In the genomic region with DNA sequence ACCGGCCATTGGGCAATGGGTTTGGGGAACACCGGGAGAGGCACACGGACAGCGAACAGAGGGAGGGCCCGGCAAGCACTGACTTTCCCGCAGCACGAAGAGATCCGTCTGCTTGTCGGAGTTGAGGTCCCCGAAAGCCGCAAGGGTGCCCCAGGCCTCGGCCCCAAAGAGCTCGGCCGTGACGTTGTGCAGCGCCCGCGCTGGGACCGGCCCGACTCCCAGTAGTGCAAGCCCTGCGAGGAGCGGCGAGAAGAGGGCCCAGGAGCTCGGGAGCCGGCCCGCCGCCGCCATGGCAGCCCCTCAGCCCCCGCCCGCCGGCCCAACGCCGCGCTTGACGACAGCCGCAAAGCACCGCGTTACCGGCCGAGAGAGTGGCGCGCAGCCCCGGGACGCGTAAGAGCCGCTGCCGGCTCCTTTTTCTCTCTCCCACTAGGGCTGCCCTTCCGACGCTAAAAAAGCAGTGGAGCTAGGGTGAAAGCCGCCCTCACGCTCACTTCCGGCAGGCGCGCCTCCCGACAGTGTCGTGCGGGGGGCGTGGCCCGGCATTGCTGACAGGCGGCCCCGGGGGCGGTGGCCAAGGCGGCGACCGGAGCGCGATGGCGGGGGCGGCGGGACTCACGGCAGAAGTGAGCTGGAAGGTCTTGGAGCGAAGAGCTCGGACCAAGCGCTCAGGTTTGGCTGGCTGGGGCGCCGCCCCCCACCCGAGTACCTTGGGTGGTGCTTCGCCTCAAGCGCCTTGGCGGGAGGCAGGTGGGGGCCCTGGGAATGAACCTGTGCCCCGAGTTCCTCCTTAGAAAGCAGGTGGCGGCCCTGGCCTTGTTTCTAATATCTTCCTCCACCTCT, we compare ENCODE assay signal across 8 cellular contexts. TPM values are rescaled to one million over a fixed set of nuclear protein-coding genes. Genes with fewer than 3 reads are reported as not detected.
DNase-seq lines count a peak whose midpoint lies in the region; ATAC-seq and TF ChIP-seq lines count a peak whose summit lies in the region.

Gene ITFG1, minus strand, starts transcription at position 309 of the 843 bp plus-strand sequence. Its CDS starts 18 bp downstream, at position 291.
Gene PHKB, plus strand, starts transcription at position 577 of the 843 bp plus-strand sequence. Its CDS starts 20 bp downstream, at position 597.

- WGBS in spleen, 5 donors = 0 to 1% (median 0%) methylated on average over 30 to 82 of the region's 82 CpGs

- TF ChIP-seq CTCF in spleen (IDR thresholded peaks at IDR 0.05 in 8 of 11, conservative IDR thresholded peaks at IDR 0.05 in 3 of 11) = peak in 10 of 11 experiments; percentile 18 to 48 (median 35)

- ATAC-seq in GM18870 (IDR thresholded peaks at IDR 0.05; ENCODE audit: unreplicated experiment) (peak; percentile 51), HG03108 (IDR thresholded peaks at IDR 0.05; ENCODE audit: unreplicated experiment) (peak; percentile 69)

- TF ChIP-seq POLR2A in spleen (IDR thresholded peaks at IDR 0.05) = peak in 1 of 3 donors; percentile 53

- no peaks in the 10 kb centered on the region for H3K27me3 ChIP-seq in spleen (replicated peaks in 1 of 7)

- intact Hi-C loops in spleen (cut with DNase I; ENCODE audit: low total_unique reads) = loop anchor here (10.0 kb wide), 1 partner anchor 486 kb away; the partner anchor contains the start of gene DNAJA2

- peak; percentile 94 for DNase-seq in AG08396 (ENCODE audit: low spot score)
- peak; percentile 79 for DNase-seq in NCI-H345 (lab: John Stamatoyannopoulos, UW)
- peak; percentile 92 for DNase-seq in activated CD4-positive, CD25-positive, alpha-beta regulatory T cell treated with anti-CD3 and anti-CD28 coated beads, Interleukin-2, amount 50 U/mL, for 16 hours (ENCODE audit: low read depth, low spot score)
- peak; percentile 97 for DNase-seq in central memory CD4-positive, alpha-beta T cell
- peak; percentile 88 for DNase-seq in inferior parietal cortex (ENCODE audit: extremely low spot score)
- peak; percentile 99 for DNase-seq in spleen

- peaks cover 0 to 38% (median 5%) of the 10 kb centered on the region in 6 donors for H3K36me3 ChIP-seq in spleen

- H3K9me3 ChIP-seq in spleen = no peaks in the 10 kb centered on the region

- peak within 1 kb of the TSS; percentile 70 to 98 (median 88) for H3K4me3 ChIP-seq in spleen

- peak within 1 kb of the TSS; percentile 94 to 100 (median 98) for H3K27ac ChIP-seq in spleen

- H3K4me1 ChIP-seq in spleen = peaks cover 28 to 86% (median 76%) of the 10 kb centered on the region in 6 donors

RNA-seq across cellular contexts. Expression of gene ITFG1, which starts in this region (rescaled TPM):
- 10 to 100 TPM; 33.0 to 62.3 (median 56.3) TPM for total RNA-seq in spleen
- 10 to 100 TPM in 2 of 3 donors, 1 to 10 TPM in 1; 9.0 to 12.4 (median 11.0) TPM for polyA plus RNA-seq in spleen

RNA-seq across cellular contexts. Expression of gene PHKB, which starts in this region (rescaled TPM):
- total RNA-seq in spleen = 100 to 1,000 TPM in 5 of 7 donors, 10 to 100 TPM in 2; 70.0 to 168 (median 115) TPM
- polyA plus RNA-seq in spleen = 10 to 100 TPM; 19.7 to 30.3 (median 25.8) TPM

Comparison
In these comparisons a context has a peak if more than half of its experiments do, and no peak if none do; other contexts are left out.
1. Peak in every context shown above with its lines: DNase-seq, ATAC-seq, H3K4me3 ChIP-seq and H3K27ac ChIP-seq.